Comparison of ENCODE assay signal across 8 cellular contexts in the genomic region with DNA sequence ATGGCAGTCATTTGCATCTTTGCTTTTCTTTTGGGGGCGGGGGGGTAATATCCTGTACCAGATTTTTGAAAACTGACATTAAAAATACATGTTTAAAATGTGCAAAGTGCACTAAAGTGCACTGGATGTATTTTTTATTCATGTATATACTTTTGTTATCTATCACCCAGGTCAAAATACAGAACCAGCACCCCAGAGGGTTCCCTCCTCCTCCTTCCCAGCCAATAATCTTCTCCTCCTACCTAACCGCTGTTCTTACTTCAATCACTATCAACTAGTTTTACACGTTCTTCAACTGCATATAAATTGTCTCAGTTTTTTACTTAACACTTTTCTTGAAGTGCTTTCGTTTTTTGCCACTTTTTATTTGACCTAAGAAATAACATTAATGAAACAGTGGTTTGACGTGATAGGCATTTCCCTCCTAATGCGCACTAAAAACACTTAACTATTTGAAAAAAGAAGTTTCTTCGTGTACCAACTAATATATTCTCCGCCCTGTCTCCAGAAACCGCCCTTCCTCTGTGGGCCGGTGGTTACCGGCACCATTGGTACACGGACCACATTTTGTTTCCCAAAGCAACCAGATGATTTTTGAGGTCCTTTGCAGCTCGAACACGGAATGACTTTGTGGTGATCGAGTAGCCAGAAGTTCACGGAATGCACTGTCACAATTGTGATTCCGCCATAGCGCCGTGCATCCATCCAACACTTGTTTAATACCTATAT. TPM values are rescaled to one million over a fixed set of nuclear protein-coding genes. Genes with fewer than 3 reads are reported as not detected.
DNase-seq lines count a peak whose midpoint lies in the region; ATAC-seq and TF ChIP-seq lines count a peak whose summit lies in the region.

No MANE protein-coding gene starts in this region.

- POLR2A ChIA-PET in activated CD4-positive, alpha-beta T cell treated with anti-CD3 and anti-CD28 coated beads for 36 hours (lab: Charles Lee), result interaction anchor here (0.7 to 2.7 kb wide), 5 partner anchors 21 to 49 kb away, joined by 3 to 9 read pairs (median 6); no protein-coding TSS in a partner anchor

- no peaks in the 10 kb centered on the region for H3K36me3 Mint-ChIP-seq in activated CD4-positive, alpha-beta T cell treated with anti-CD3 and anti-CD28 coated beads for 36 hours (ENCODE audit: low read depth)
- no peaks in the 10 kb centered on the region for H3K36me3 Mint-ChIP-seq in natural killer cell treated with Interleukin-12 subunit alpha and Interleukin-12 subunit beta and Interleukin-15 and Interleukin-18, amount 100 ng/mL, for 72 hours

- H3K9me3 Mint-ChIP-seq in activated CD4-positive, alpha-beta T cell treated with anti-CD3 and anti-CD28 coated beads for 36 hours (ENCODE audit: low read depth), result no peaks in the 10 kb centered on the region
- H3K9me3 Mint-ChIP-seq in natural killer cell treated with Interleukin-12 subunit alpha and Interleukin-12 subunit beta and Interleukin-15 and Interleukin-18, amount 100 ng/mL, for 72 hours, result no peaks in the 10 kb centered on the region

- peaks cover 30% of the 10 kb centered on the region for H3K4me1 ChIP-seq in upper lobe of right lung

- no peaks in the 10 kb centered on the region for H3K27me3 Mint-ChIP-seq in activated CD4-positive, alpha-beta T cell treated with anti-CD3 and anti-CD28 coated beads for 36 hours
- H3K27me3 Mint-ChIP-seq in natural killer cell treated with Interleukin-12 subunit alpha and Interleukin-12 subunit beta and Interleukin-15 and Interleukin-18, amount 100 ng/mL, for 72 hours, result peaks cover 7 to 14% of the 10 kb centered on the region in 2 donors

- H3K4me3 Mint-ChIP-seq in activated CD4-positive, alpha-beta T cell treated with anti-CD3 and anti-CD28 coated beads for 36 hours, result peak overlapping the region; percentile 72
- H3K4me3 Mint-ChIP-seq in natural killer cell treated with Interleukin-12 subunit alpha and Interleukin-12 subunit beta and Interleukin-15 and Interleukin-18, amount 100 ng/mL, for 72 hours, result peak overlapping the region; percentile 82

- CTCF ChIA-PET in activated CD4-positive, alpha-beta T cell treated with anti-CD3 and anti-CD28 coated beads for 36 hours (lab: Charles Lee), result interaction anchor here (0.6 to 1.4 kb wide), 7 partner anchors 9 to 120 kb away, joined by 3 to 7 read pairs (median 3); no protein-coding TSS in a partner anchor

- intact Hi-C loops in activated CD4-positive, alpha-beta T cell treated with anti-CD3 and anti-CD28 coated beads for 36 hours (cut with DNase I, micrococcal nuclease), result loop anchor here (1.0 to 10.0 kb wide), 5 partner anchors 34 to 415 kb away; a partner anchor contains a TSS
- intact Hi-C loops in upper lobe of right lung (cut with DNase I), result no loop called here

- peak overlapping the region; percentile 92 for H3K27ac Mint-ChIP-seq in activated CD4-positive, alpha-beta T cell treated with anti-CD3 and anti-CD28 coated beads for 36 hours
- peak overlapping the region; percentile 77 to 93 for H3K27ac Mint-ChIP-seq in natural killer cell treated with Interleukin-12 subunit alpha and Interleukin-12 subunit beta and Interleukin-15 and Interleukin-18, amount 100 ng/mL, for 72 hours

- H3K27ac ChIP-seq in VCaP, result peak overlapping the region; percentile 76
- H3K27ac ChIP-seq in upper lobe of right lung, result peak overlapping the region; percentile 91

- ATAC-seq in activated CD4-positive, alpha-beta T cell treated with anti-CD3 and anti-CD28 coated beads for 36 hours, result no peak
- peak in 1 of 2 donors; percentile 17 for ATAC-seq in natural killer cell treated with Interleukin-12 subunit alpha and Interleukin-12 subunit beta and Interleukin-15 and Interleukin-18, amount 100 ng/mL, for 72 hours
- ATAC-seq in upper lobe of right lung (no peak), HG03521 (IDR thresholded peaks at IDR 0.05; ENCODE audit: unreplicated experiment) (no peak), HG03139 (IDR thresholded peaks at IDR 0.05; ENCODE audit: unreplicated experiment) (no peak)

- H3K36me3 ChIP-seq in upper lobe of right lung, result no peaks in the 10 kb centered on the region

- no peak for TF ChIP-seq CTCF in VCaP (conservative IDR thresholded peaks at IDR 0.05)
- no peak for TF ChIP-seq CTCF in upper lobe of right lung (IDR thresholded peaks at IDR 0.05)

- peaks cover 45% of the 10 kb centered on the region for H3K4me1 Mint-ChIP-seq in activated CD4-positive, alpha-beta T cell treated with anti-CD3 and anti-CD28 coated beads for 36 hours
- peaks cover 32 to 38% of the 10 kb centered on the region in 2 donors for H3K4me1 Mint-ChIP-seq in natural killer cell treated with Interleukin-12 subunit alpha and Interleukin-12 subunit beta and Interleukin-15 and Interleukin-18, amount 100 ng/mL, for 72 hours (ENCODE audit: low read depth in 2 of 2)

- no peaks in the 10 kb centered on the region for H3K9me3 ChIP-seq in upper lobe of right lung

- DNase-seq in activated CD4-positive, alpha-beta T cell treated with anti-CD3 and anti-CD28 coated beads for 36 hours, result peak; percentile 62
- no peak for DNase-seq in activated CD4-positive, alpha-beta T cell treated with anti-CD3 and anti-CD28 coated beads for 1 hour
- peak; percentile 42 for DNase-seq in effector CD8-positive, alpha-beta T cell (lab: John Stamatoyannopoulos, UW)
- DNase-seq in natural killer cell treated with Interleukin-12 subunit alpha and Interleukin-12 subunit beta and Interleukin-15 and Interleukin-18, amount 100 ng/mL, for 72 hours (ENCODE audit: low spot score), result no peak
- no peak for DNase-seq in upper lobe of right lung

- H3K27me3 ChIP-seq in upper lobe of right lung, result no peaks in the 10 kb centered on the region

- peak overlapping the region; percentile 76 for H3K4me3 ChIP-seq in upper lobe of right lung

RNA-seq across cellular contexts. Expression of a gene that starts 0.8 kb away (rescaled TPM):
- total RNA-seq in activated CD4-positive, alpha-beta T cell treated with anti-CD3 and anti-CD28 coated beads for 36 hours, result 100 to 1,000 TPM in 1 of 2 experiments, 10 to 100 TPM in 1; 85.1 to 104 TPM
- total RNA-seq in natural killer cell treated with Interleukin-12 subunit alpha and Interleukin-12 subunit beta and Interleukin-15 and Interleukin-18, amount 100 ng/mL, for 72 hours, result 100 to 1,000 TPM; 142 to 176 TPM
- total RNA-seq in upper lobe of right lung, result 450 TPM

Comparison
In these comparisons a context has a peak if more than half of its experiments do, and no peak if none do; other contexts are left out.
1. DNase-seq: peak in activated CD4-positive, alpha-beta T cell treated with anti-CD3 and anti-CD28 coated beads for 36 hours (single experiment) and effector CD8-positive, alpha-beta T cell (single experiment); none in activated CD4-positive, alpha-beta T cell treated with anti-CD3 and anti-CD28 coated beads for 1 hour (single experiment), natural killer cell treated with Interleukin-12 subunit alpha and Interleukin-12 subunit beta and Interleukin-15 and Interleukin-18, amount 100 ng/mL, for 72 hours (single experiment) and upper lobe of right lung (single experiment).